Comparison of ENCODE assay signal across 8 cellular contexts in genomic region chr10:113854757-113855626, GRCh38. TPM values are rescaled to one million over a fixed set of nuclear protein-coding genes. Genes with fewer than 3 reads are reported as not detected.
DNase-seq lines count a peak whose midpoint lies in the region; ATAC-seq and TF ChIP-seq lines count a peak whose summit lies in the region.

No MANE protein-coding gene starts in this region.

- no peak for TF ChIP-seq CTCF in HFF-Myc (IDR thresholded peaks at IDR 0.05; ENCODE audit: low read depth, low read length, missing control alignments)

- POLR2A ChIA-PET in activated CD4-positive, alpha-beta memory T cell treated with anti-CD3 and anti-CD28 coated beads for 36 hours (lab: Charles Lee) = no interaction called here

- DNase-seq in NCI-H446 (lab: John Stamatoyannopoulos, UW) (peak; percentile 8 to 66), NCI-H446 treated with DMSO at 0.1 percent for 48 hours (lab: John Stamatoyannopoulos, UW) (no peak), HFF-Myc (ENCODE audit: extremely low read depth, low read depth) (no peak), NCI-H128 (lab: John Stamatoyannopoulos, UW; ENCODE audit: unreplicated experiment) (peak; percentile 18), medulla oblongata (ENCODE audit: extremely low spot score) (peak; percentile 46)
- peak; percentile 51 for DNase-seq in activated CD4-positive, alpha-beta memory T cell treated with anti-CD3 and anti-CD28 coated beads for 36 hours
- peak; percentile 23 to 57 (median 24) for DNase-seq in effector memory CD8-positive, alpha-beta T cell
- DNase-seq in stimulated activated CD8-positive, alpha-beta memory T cell treated with anti-CD3 and anti-CD28 coated beads, Interleukin-4, amount 100 ng/mL, for 24 hours (ENCODE audit: low read depth) = peak; percentile 31

- H3K9me3 Mint-ChIP-seq in activated CD4-positive, alpha-beta memory T cell treated with anti-CD3 and anti-CD28 coated beads for 36 hours = no peaks in the 10 kb centered on the region
- no peaks in the 10 kb centered on the region for H3K9me3 Mint-ChIP-seq in effector memory CD8-positive, alpha-beta T cell

- H3K27me3 Mint-ChIP-seq in activated CD4-positive, alpha-beta memory T cell treated with anti-CD3 and anti-CD28 coated beads for 36 hours = no peaks in the 10 kb centered on the region
- H3K27me3 Mint-ChIP-seq in effector memory CD8-positive, alpha-beta T cell = no peaks in the 10 kb centered on the region

- CTCF ChIA-PET in activated CD4-positive, alpha-beta memory T cell treated with anti-CD3 and anti-CD28 coated beads for 36 hours (lab: Charles Lee) = no interaction called here

- H3K27ac Mint-ChIP-seq in activated CD4-positive, alpha-beta memory T cell treated with anti-CD3 and anti-CD28 coated beads for 36 hours = peak overlapping the region; percentile 96
- peak overlapping the region; percentile 98 for H3K27ac Mint-ChIP-seq in effector memory CD8-positive, alpha-beta T cell

- H3K36me3 Mint-ChIP-seq in activated CD4-positive, alpha-beta memory T cell treated with anti-CD3 and anti-CD28 coated beads for 36 hours = peaks cover 23% of the 10 kb centered on the region
- peaks cover 34% of the 10 kb centered on the region for H3K36me3 Mint-ChIP-seq in effector memory CD8-positive, alpha-beta T cell (ENCODE audit: insufficient read depth)

- peak overlapping the region; percentile 62 for H3K4me3 ChIP-seq in HFF-Myc (replicated peaks; ENCODE audit: low read depth, low read length)

- intact Hi-C loops in activated CD4-positive, alpha-beta memory T cell treated with anti-CD3 and anti-CD28 coated beads for 36 hours (cut with micrococcal nuclease) = loop anchor here (1.0 to 10.0 kb wide), 5 partner anchors 106 to 690 kb away; no protein-coding TSS in a partner anchor

- peak overlapping the region; percentile 87 for H3K4me3 Mint-ChIP-seq in activated CD4-positive, alpha-beta memory T cell treated with anti-CD3 and anti-CD28 coated beads for 36 hours
- peak overlapping the region; percentile 98 for H3K4me3 Mint-ChIP-seq in effector memory CD8-positive, alpha-beta T cell

- peaks cover 37% of the 10 kb centered on the region for H3K4me1 Mint-ChIP-seq in activated CD4-positive, alpha-beta memory T cell treated with anti-CD3 and anti-CD28 coated beads for 36 hours (ENCODE audit: low read depth)
- peaks cover 25 to 39% of the 10 kb centered on the region in 2 donors for H3K4me1 Mint-ChIP-seq in effector memory CD8-positive, alpha-beta T cell (ENCODE audit: low read depth in 2 of 2)

- ATAC-seq in effector memory CD8-positive, alpha-beta T cell (replicated peaks) = peak; percentile 57

RNA-seq across cellular contexts. Expression of gene NHLRC2, which starts 0.5 kb away (rescaled TPM):
- 10 to 100 TPM; 21.8 to 23.7 TPM for total RNA-seq in activated CD4-positive, alpha-beta memory T cell treated with anti-CD3 and anti-CD28 coated beads for 36 hours

RNA-seq across cellular contexts. Expression of gene DCLRE1A, which starts 1.1 kb away (rescaled TPM):
- total RNA-seq in activated CD4-positive, alpha-beta memory T cell treated with anti-CD3 and anti-CD28 coated beads for 36 hours = 10 to 100 TPM; 13.8 to 16.6 TPM

Comparison
In these comparisons a context has a peak if more than half of its experiments do, and no peak if none do; other contexts are left out.
1. DNase-seq: peak in NCI-H446 (2 of 2), NCI-H128 (single experiment), activated CD4-positive, alpha-beta memory T cell treated with anti-CD3 and anti-CD28 coated beads for 36 hours (single experiment), effector memory CD8-positive, alpha-beta T cell (3 of 3), medulla oblongata (single experiment) and stimulated activated CD8-positive, alpha-beta memory T cell treated with anti-CD3 and anti-CD28 coated beads, Interleukin-4, amount 100 ng/mL, for 24 hours (single experiment); none in NCI-H446 treated with DMSO at 0.1 percent for 48 hours (single experiment) and HFF-Myc (single experiment).